29 cellular contexts compared by ENCODE assay signal in the genomic region with DNA sequence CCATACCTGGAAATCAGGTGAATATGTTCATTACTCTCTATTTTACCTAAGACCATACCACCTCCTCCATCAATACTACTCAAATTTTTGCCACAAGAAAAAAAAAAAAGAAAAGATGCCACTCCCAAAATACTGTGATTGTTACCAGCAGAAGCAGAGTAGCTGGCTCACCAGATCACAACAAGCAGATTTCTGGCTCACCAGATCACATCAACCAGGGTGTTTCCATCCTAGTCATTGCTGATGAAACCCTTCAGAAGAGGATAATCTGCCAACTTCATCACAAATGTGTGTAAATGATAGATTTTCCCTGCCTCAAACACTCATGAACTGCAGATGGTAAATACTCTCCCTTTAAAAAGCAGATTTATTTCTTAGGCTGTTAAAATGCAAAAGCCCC.
"Had no signal": no experiment of that assay in that cellular context is flagged by ENCODE, and none has a peak within 500 bp of the region (broad histone marks: within the 10 kb centered on the region; RNA-seq: fewer than 3 reads in every experiment).

No MANE protein-coding gene starts in this region.

- H3K27me3 Mint-ChIP-seq: progenitor cell of endocrine pancreas had no signal

- H3K79me2 ChIP-seq: parathyroid adenoma had no signal

- H3K4me3 Mint-ChIP-seq: natural killer cell; nephron; neural progenitor cell; stimulated activated memory B cell treated with anti-CD40 and anti-IgM and Interleukin-4, amounts not matched to agents 10 μg/mL and 1 μg/mL and 100 μg/mL, for 72 hours; stimulated activated naive CD8-positive, alpha-beta T cell treated with anti-CD3 and anti-CD28 coated beads, Interleukin-15, amount 100 ng/mL, for 72 hours; type B pancreatic cell had no signal

- H3K27ac ChIP-seq: neural progenitor cell, ovary, parathyroid adenoma, psoas muscle, right lobe of liver, sigmoid colon, suprapubic skin, testis, tibial artery, transverse colon, upper lobe of right lung, uterus had no signal

- H3K4me3 ChIP-seq: neural progenitor cell, ovary, psoas muscle, right lobe of liver, sigmoid colon, suprapubic skin, testis, tibial artery, transverse colon, upper lobe of right lung, uterus had no signal

- ATAC-seq: natural killer cell; psoas muscle; right cardiac atrium; right lobe of liver; stimulated activated memory B cell treated with anti-CD40 and anti-IgM and Interleukin-4, amounts not matched to agents 10 μg/mL and 1 μg/mL and 100 μg/mL, for 72 hours; stimulated activated naive CD8-positive, alpha-beta T cell treated with anti-CD3 and anti-CD28 coated beads, Interleukin-15, amount 100 ng/mL, for 72 hours; stimulated activated naive CD8-positive, alpha-beta T cell treated with anti-CD3 and anti-CD28 coated beads, Interleukin-15, Interleukin-2, amounts not matched to agents 100 U/mL and 50 U/mL, for 24 hours; upper lobe of right lung had no signal

- H3K36me3 ChIP-seq: neural progenitor cell, ovary, right lobe of liver, sigmoid colon, suprapubic skin, tibial artery, transverse colon, upper lobe of right lung, uterus had no signal

- DNase-seq: natural killer cell; occipital lobe; ovary; posterior cingulate gyrus; psoas muscle; right cardiac atrium; right lobe of liver; sigmoid colon; small intestine; stimulated activated CD4-positive, alpha-beta T cell treated with anti-CD3 and anti-CD28 coated beads, Interleukin-15, amount 100 ng/mL, for 24 hours; stimulated activated CD4-positive, alpha-beta T cell treated with anti-CD3 and anti-CD28 coated beads, Interleukin-4, amount 100 ng/mL, for 1 hour; stimulated activated CD4-positive, alpha-beta T cell treated with anti-CD3 and anti-CD28 coated beads, Interleukin-4, amount 100 ng/mL, for 4 hours; stimulated activated CD8-positive, alpha-beta memory T cell treated with anti-CD3 and anti-CD28 coated beads, Interleukin-4, amount 100 ng/mL, for 48 hours; stimulated activated naive CD4-positive, alpha-beta T cell; stimulated activated naive CD8-positive, alpha-beta T cell treated with anti-CD3 and anti-CD28 coated beads, Interleukin-15, amount 100 ng/mL, for 72 hours; stimulated activated naive CD8-positive, alpha-beta T cell treated with anti-CD3 and anti-CD28 coated beads, Interleukin-15, Interleukin-2, amounts not matched to agents 100 U/mL and 50 U/mL, for 24 hours; substantia nigra; testis; tibial artery; transverse colon; upper lobe of right lung; uterus had no signal

- H3K9me3 Mint-ChIP-seq: neural progenitor cell; stimulated activated memory B cell treated with anti-CD40 and anti-IgM and Interleukin-4, amounts not matched to agents 10 μg/mL and 1 μg/mL and 100 μg/mL, for 72 hours; type B pancreatic cell had no signal

- H3K36me3 Mint-ChIP-seq: natural killer cell; neural progenitor cell; stimulated activated memory B cell treated with anti-CD40 and anti-IgM and Interleukin-4, amounts not matched to agents 10 μg/mL and 1 μg/mL and 100 μg/mL, for 72 hours; type B pancreatic cell had no signal

- FAIRE-seq: small intestine had no signal

- H3K4me2 ChIP-seq: neural progenitor cell had no signal

- H3K4me1 Mint-ChIP-seq: natural killer cell; nephron; neural progenitor cell; stimulated activated memory B cell treated with anti-CD40 and anti-IgM and Interleukin-4, amounts not matched to agents 10 μg/mL and 1 μg/mL and 100 μg/mL, for 72 hours; stimulated activated naive CD8-positive, alpha-beta T cell treated with anti-CD3 and anti-CD28 coated beads, Interleukin-15, amount 100 ng/mL, for 72 hours had no signal

- H3K9ac ChIP-seq: neural progenitor cell, parathyroid adenoma had no signal

- H3K27ac Mint-ChIP-seq: natural killer cell; nephron; neural progenitor cell; progenitor cell of endocrine pancreas; stimulated activated memory B cell treated with anti-CD40 and anti-IgM and Interleukin-4, amounts not matched to agents 10 μg/mL and 1 μg/mL and 100 μg/mL, for 72 hours; stimulated activated naive CD8-positive, alpha-beta T cell treated with anti-CD3 and anti-CD28 coated beads, Interleukin-15, amount 100 ng/mL, for 72 hours; type B pancreatic cell had no signal

- H3K9me3 ChIP-seq: ovary, psoas muscle, right lobe of liver, sigmoid colon, suprapubic skin, testis, tibial artery, transverse colon, upper lobe of right lung, uterus had no signal

- H2AFZ ChIP-seq: neural progenitor cell, parathyroid adenoma had no signal

- H3K27me3 ChIP-seq: neural progenitor cell, ovary, right lobe of liver, sigmoid colon, suprapubic skin, testis, tibial artery, transverse colon, upper lobe of right lung, uterus had no signal

- H3K4me1 ChIP-seq: parathyroid adenoma, psoas muscle, right lobe of liver, sigmoid colon, suprapubic skin, testis, tibial artery, transverse colon, upper lobe of right lung, uterus had no signal
